In the genomic region with DNA sequence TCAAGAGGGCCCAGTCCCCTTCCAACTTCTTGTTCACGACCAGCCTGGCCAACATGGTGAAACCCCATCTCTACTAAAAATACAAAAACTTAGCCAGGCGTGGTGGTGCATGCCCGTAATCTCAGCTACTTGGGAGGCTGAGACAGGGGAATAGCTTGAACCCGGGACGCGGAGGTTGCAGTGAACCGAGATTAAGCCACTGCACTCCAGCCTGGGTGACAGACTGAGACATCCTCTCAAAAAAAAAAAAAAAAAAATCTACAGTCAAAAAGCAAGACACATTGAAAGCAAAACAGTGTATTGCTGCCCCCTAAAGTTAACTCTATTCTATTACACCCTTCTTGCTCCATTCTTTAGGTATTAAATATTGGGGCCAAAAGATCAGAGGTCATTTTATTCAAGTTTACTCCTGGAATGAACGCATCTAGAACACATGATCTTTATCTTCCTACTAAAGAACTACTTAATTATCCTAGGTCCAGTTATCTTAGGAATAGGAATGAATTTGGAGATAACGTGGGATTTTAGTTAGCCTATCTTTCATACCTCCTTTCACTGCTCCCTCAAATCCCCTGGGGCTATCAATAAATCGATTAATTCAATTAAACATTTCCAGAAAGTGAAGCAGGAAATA, we compare ENCODE assay signal across 8 cellular contexts. TPM values are rescaled to one million over a fixed set of nuclear protein-coding genes. Genes with fewer than 3 reads are reported as not detected.
DNase-seq lines count a peak whose midpoint lies in the region; ATAC-seq and TF ChIP-seq lines count a peak whose summit lies in the region.

No MANE protein-coding gene starts in this region.

- peaks cover 12 to 23% of the 10 kb centered on the region in 2 donors for H3K36me3 Mint-ChIP-seq in activated T-cell treated with anti-CD3 and anti-CD28 coated beads, Interleukin-2, amount 50 U/mL, for 72 hours (ENCODE audit: insufficient read depth in 2 of 2)
- no peaks in the 10 kb centered on the region for H3K36me3 Mint-ChIP-seq in glutamatergic neuron (ENCODE audit: unreplicated experiment)

- peaks cover 45% of the 10 kb centered on the region for H3K4me1 Mint-ChIP-seq in activated T-cell treated with anti-CD3 and anti-CD28 coated beads, Interleukin-2, amount 50 U/mL, for 72 hours (ENCODE audit: low read depth)
- H3K4me1 Mint-ChIP-seq in glutamatergic neuron (ENCODE audit: low read depth, unreplicated experiment): peaks cover 21% of the 10 kb centered on the region

- peak; percentile 42 for DNase-seq in activated CD4-positive, alpha-beta T cell treated with anti-CD3 and anti-CD28 coated beads for 48 hours
- no peak for DNase-seq in activated CD4-positive, alpha-beta T cell treated with anti-CD3 and anti-CD28 coated beads, Interleukin-2, amount 50 U/mL, for 1 hour
- DNase-seq in NCI-H2196 treated with DMSO at 0.1 percent for 48 hours (lab: John Stamatoyannopoulos, UW; ENCODE audit: unreplicated experiment) (peak; percentile 21), glutamatergic neuron (no peak)
- DNase-seq in activated T-cell treated with anti-CD3 and anti-CD28 coated beads, Interleukin-2, amount 50 U/mL, for 72 hours: peak in 1 of 2 donors; percentile 10
- peak; percentile 9 for DNase-seq in stimulated activated CD4-positive, alpha-beta T cell treated with anti-CD3 and anti-CD28 coated beads, Interleukin-4, amount 100 ng/mL, for 24 hours

- peak overlapping the region; percentile 41 for H3K27ac Mint-ChIP-seq in activated T-cell treated with anti-CD3 and anti-CD28 coated beads, Interleukin-2, amount 50 U/mL, for 72 hours
- no peak overlapping the region for H3K27ac Mint-ChIP-seq in glutamatergic neuron (ENCODE audit: unreplicated experiment)

- H3K27me3 Mint-ChIP-seq in activated T-cell treated with anti-CD3 and anti-CD28 coated beads, Interleukin-2, amount 50 U/mL, for 72 hours (ENCODE audit: low read depth): no peaks in the 10 kb centered on the region
- peaks cover 2% of the 10 kb centered on the region for H3K27me3 Mint-ChIP-seq in glutamatergic neuron (ENCODE audit: unreplicated experiment)

- peak overlapping the region; percentile 96 for H3K4me3 Mint-ChIP-seq in activated T-cell treated with anti-CD3 and anti-CD28 coated beads, Interleukin-2, amount 50 U/mL, for 72 hours
- H3K4me3 Mint-ChIP-seq in glutamatergic neuron (ENCODE audit: unreplicated experiment): peak overlapping the region; percentile 96

- TF ChIP-seq CTCF in glutamatergic neuron (IDR thresholded peaks at IDR 0.05; ENCODE audit: partially characterized antibody, unreplicated experiment): peak; percentile 74

- ATAC-seq in GM21723 (IDR thresholded peaks at IDR 0.05; ENCODE audit: unreplicated experiment): peak; percentile 14
- peak in 1 of 2 donors; percentile 12 for ATAC-seq in activated T-cell treated with anti-CD3 and anti-CD28 coated beads, Interleukin-2, amount 50 U/mL, for 72 hours (replicated peaks in 1 of 2)
- ATAC-seq in HG02852 (IDR thresholded peaks at IDR 0.05; ENCODE audit: unreplicated experiment): no peak

- H3K9me3 Mint-ChIP-seq in activated T-cell treated with anti-CD3 and anti-CD28 coated beads, Interleukin-2, amount 50 U/mL, for 72 hours: no peaks in the 10 kb centered on the region
- H3K9me3 Mint-ChIP-seq in glutamatergic neuron (ENCODE audit: unreplicated experiment): peaks cover 11% of the 10 kb centered on the region

RNA-seq across cellular contexts. Expression of a gene that starts 2.4 kb away (rescaled TPM):
- total RNA-seq in activated T-cell treated with anti-CD3 and anti-CD28 coated beads, Interleukin-2, amount 50 U/mL, for 72 hours: 10 to 100 TPM; 43.0 to 50.0 TPM
- total RNA-seq in glutamatergic neuron (ENCODE audit: unreplicated experiment): 67.3 TPM

RNA-seq across cellular contexts. Expression of a gene that starts 2.7 kb away (rescaled TPM):
- total RNA-seq in activated T-cell treated with anti-CD3 and anti-CD28 coated beads, Interleukin-2, amount 50 U/mL, for 72 hours: 10 to 100 TPM; 58.7 to 63.4 TPM
- total RNA-seq in glutamatergic neuron (ENCODE audit: unreplicated experiment): 131 TPM

RNA-seq across cellular contexts. Expression of a gene that starts 22.5 kb away (rescaled TPM):
- under 1 TPM; 0.42 to 0.50 TPM for total RNA-seq in activated T-cell treated with anti-CD3 and anti-CD28 coated beads, Interleukin-2, amount 50 U/mL, for 72 hours
- 136 TPM for total RNA-seq in glutamatergic neuron (ENCODE audit: unreplicated experiment)

Comparison
In these comparisons a context has a peak if more than half of its experiments do, and no peak if none do; other contexts are left out.
1. DNase-seq: peak in activated CD4-positive, alpha-beta T cell treated with anti-CD3 and anti-CD28 coated beads for 48 hours (single experiment), NCI-H2196 treated with DMSO at 0.1 percent for 48 hours (single experiment) and stimulated activated CD4-positive, alpha-beta T cell treated with anti-CD3 and anti-CD28 coated beads, Interleukin-4, amount 100 ng/mL, for 24 hours (single experiment); none in activated CD4-positive, alpha-beta T cell treated with anti-CD3 and anti-CD28 coated beads, Interleukin-2, amount 50 U/mL, for 1 hour (single experiment) and glutamatergic neuron (single experiment).
2. RNA of a gene that starts 22.5 kb away (total RNA-seq): 136 TPM in glutamatergic neuron (single experiment); 0.42 to 0.50 TPM in activated T-cell treated with anti-CD3 and anti-CD28 coated beads, Interleukin-2, amount 50 U/mL, for 72 hours; every median in the first group is over 10 times any median in the second.